1 cellular context compared by ENCODE assay signal in the genomic region with DNA sequence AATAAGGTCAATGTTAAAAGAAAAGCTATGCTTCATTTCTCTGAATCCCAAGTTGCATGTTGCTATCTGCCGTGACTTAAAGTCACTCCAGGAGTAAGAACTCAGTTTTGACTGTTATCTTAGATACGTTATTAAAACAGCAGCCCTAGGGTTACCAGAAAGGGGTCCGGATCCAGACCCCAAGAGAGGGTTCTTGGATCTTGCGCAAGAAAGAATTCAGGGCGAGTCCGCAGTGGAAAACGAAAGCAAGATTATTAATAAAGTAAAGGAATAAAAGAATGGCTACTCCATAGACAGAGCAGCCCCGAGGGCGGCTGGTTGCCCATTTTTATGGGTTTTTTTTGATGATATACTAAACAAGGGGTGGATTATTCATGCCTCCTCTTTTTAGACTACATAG.
TF ChIP-seq lines count a peak whose summit lies in the region.

No MANE protein-coding gene starts in this region.

TF ChIP-seq in IMR-90, 13 proteins besides CTCF, POLR2A, EP300 and RAD21:
- 0 out of 2 replicates have a peak, but pooled peaks have one; percentile 32 for TF ChIP-seq CEBPB (IDR thresholded peaks at IDR 0.05; ENCODE audit: low read depth, low read length)
